8 cellular contexts compared by ENCODE assay signal in genomic region chr7:157140118-157140905, GRCh38. TPM values are rescaled to one million over a fixed set of nuclear protein-coding genes. Genes with fewer than 3 reads are reported as not detected.
DNase-seq lines count a peak whose midpoint lies in the region; ATAC-seq, FAIRE-seq and TF ChIP-seq lines count a peak whose summit lies in the region.

No MANE protein-coding gene starts in this region.

- no peaks in the 10 kb centered on the region for H3K27me3 Mint-ChIP-seq in activated naive CD4-positive, alpha-beta T cell treated with anti-CD3 and anti-CD28 coated beads for 36 hours (ENCODE audit: low read depth)
- H3K27me3 Mint-ChIP-seq in activated T-helper 2 cell treated with anti-CD3 and anti-CD28 coated beads, Interferon-gamma antibody, Interleukin-2, Interleukin-4, amounts not matched to agents 10 μg/mL and 5 μg/mL and 100 μg/mL, durations not matched to agents 14 hours and 24 hours and 36 hours (ENCODE audit: low read depth), result no peaks in the 10 kb centered on the region
- no peaks in the 10 kb centered on the region for H3K27me3 Mint-ChIP-seq in type B pancreatic cell

- dilution Hi-C loops in keratinocyte (cut with MboI; ENCODE audit: extremely low pct_ligation_motif_present, low sequenced_read_pairs), result no loop called here

- H3K36me3 ChIP-seq in keratinocyte (ENCODE audit: control insufficient read depth in 2 of 2, extremely low read depth in 1 of 2, insufficient read depth in 2 of 2, low read length in 2 of 2), result peaks cover 10 to 20% of the 10 kb centered on the region in 2 experiments

- H3K4me2 ChIP-seq in keratinocyte (ENCODE audit: control insufficient read depth, extremely low read depth, insufficient read depth, low read depth, low read length), result peak overlapping the region; percentile 85

- peaks cover 53% of the 10 kb centered on the region for H3K4me1 Mint-ChIP-seq in activated naive CD4-positive, alpha-beta T cell treated with anti-CD3 and anti-CD28 coated beads for 36 hours (ENCODE audit: low read depth)
- peaks cover 43% of the 10 kb centered on the region for H3K4me1 Mint-ChIP-seq in activated T-helper 2 cell treated with anti-CD3 and anti-CD28 coated beads, Interferon-gamma antibody, Interleukin-2, Interleukin-4, amounts not matched to agents 10 μg/mL and 5 μg/mL and 100 μg/mL, durations not matched to agents 14 hours and 24 hours and 36 hours (ENCODE audit: low read depth)
- peaks cover 39% of the 10 kb centered on the region for H3K4me1 Mint-ChIP-seq in type B pancreatic cell (ENCODE audit: unreplicated experiment)

- ATAC-seq in GM21528 (IDR thresholded peaks at IDR 0.05; ENCODE audit: low FRiP score, unreplicated experiment) (no peak), GM18909 (IDR thresholded peaks at IDR 0.05; ENCODE audit: poor library complexity, unreplicated experiment) (no peak)

- no peak for FAIRE-seq in keratinocyte (lab: Jason Lieb, UNC)

- H3K9me3 ChIP-seq in keratinocyte (ENCODE audit: control insufficient read depth, low read depth, low read length), result no peaks in the 10 kb centered on the region

- intact Hi-C loops in activated naive CD4-positive, alpha-beta T cell treated with anti-CD3 and anti-CD28 coated beads for 36 hours (cut with micrococcal nuclease), result no loop called here
- intact Hi-C loops in activated T-helper 2 cell treated with anti-CD3 and anti-CD28 coated beads, Interferon-gamma antibody, Interleukin-2, Interleukin-4, amounts not matched to agents 10 μg/mL and 5 μg/mL and 100 μg/mL, durations not matched to agents 14 hours and 24 hours and 36 hours (cut with micrococcal nuclease), result no loop called here

- H3K79me2 ChIP-seq in keratinocyte (ENCODE audit: control insufficient read depth, insufficient read depth, low read length), result peaks cover 63% of the 10 kb centered on the region

- peak; percentile 22 for DNase-seq in activated naive CD4-positive, alpha-beta T cell treated with anti-CD3 and anti-CD28 coated beads for 36 hours
- DNase-seq in activated naive CD4-positive, alpha-beta T cell treated with anti-CD3 and anti-CD28 coated beads, Interleukin-2, amount 50 U/mL, for 16 hours, result no peak
- DNase-seq in activated T-helper 2 cell treated with anti-CD3 and anti-CD28 coated beads, Interferon-gamma antibody, Interleukin-2, Interleukin-4, amounts not matched to agents 10 μg/mL and 5 μg/mL and 100 μg/mL, durations not matched to agents 14 hours and 24 hours and 36 hours (ENCODE audit: low spot score), result no peak
- no peak for DNase-seq in keratinocyte (ENCODE audit: low read depth, low spot score)
- DNase-seq in type B pancreatic cell (ENCODE audit: extremely low spot score, unreplicated experiment), result no peak
- DNase-seq in HEK293T (ENCODE audit: extremely low spot score), result no peak

- no peaks in the 10 kb centered on the region for H3K9me3 Mint-ChIP-seq in activated naive CD4-positive, alpha-beta T cell treated with anti-CD3 and anti-CD28 coated beads for 36 hours
- H3K9me3 Mint-ChIP-seq in activated T-helper 2 cell treated with anti-CD3 and anti-CD28 coated beads, Interferon-gamma antibody, Interleukin-2, Interleukin-4, amounts not matched to agents 10 μg/mL and 5 μg/mL and 100 μg/mL, durations not matched to agents 14 hours and 24 hours and 36 hours, result no peaks in the 10 kb centered on the region
- peaks cover 4% of the 10 kb centered on the region for H3K9me3 Mint-ChIP-seq in type B pancreatic cell

- H3K4me3 Mint-ChIP-seq in activated naive CD4-positive, alpha-beta T cell treated with anti-CD3 and anti-CD28 coated beads for 36 hours, result peak overlapping the region; percentile 84
- peak overlapping the region; percentile 87 for H3K4me3 Mint-ChIP-seq in activated T-helper 2 cell treated with anti-CD3 and anti-CD28 coated beads, Interferon-gamma antibody, Interleukin-2, Interleukin-4, amounts not matched to agents 10 μg/mL and 5 μg/mL and 100 μg/mL, durations not matched to agents 14 hours and 24 hours and 36 hours (ENCODE audit: low read depth)
- H3K4me3 Mint-ChIP-seq in type B pancreatic cell, result peak overlapping the region; percentile 92

- CTCF ChIA-PET in activated naive CD4-positive, alpha-beta T cell treated with anti-CD3 and anti-CD28 coated beads for 36 hours (lab: Charles Lee), result no interaction called here
- CTCF ChIA-PET in HEK293T (lab: Yijun Ruan, JAX), result interaction anchor here (0.6 to 0.8 kb wide), 2 partner anchors 139 to 1580 kb away, joined by 3 to 4 read pairs; no protein-coding TSS in a partner anchor

- H3K27ac ChIP-seq in keratinocyte (ENCODE audit: control insufficient read depth, insufficient read depth, low read length), result peak overlapping the region; percentile 56

- peak overlapping the region; percentile 68 for H3K27ac Mint-ChIP-seq in activated naive CD4-positive, alpha-beta T cell treated with anti-CD3 and anti-CD28 coated beads for 36 hours
- H3K27ac Mint-ChIP-seq in activated T-helper 2 cell treated with anti-CD3 and anti-CD28 coated beads, Interferon-gamma antibody, Interleukin-2, Interleukin-4, amounts not matched to agents 10 μg/mL and 5 μg/mL and 100 μg/mL, durations not matched to agents 14 hours and 24 hours and 36 hours, result peak overlapping the region; percentile 77
- H3K27ac Mint-ChIP-seq in type B pancreatic cell, result peak overlapping the region; percentile 75

- peak overlapping the region; percentile 64 to 91 (median 89) for H3K4me3 ChIP-seq in keratinocyte (ENCODE audit: control insufficient read depth in 2 of 3, extremely low read depth in 1 of 3, insufficient read depth in 2 of 3, low read depth in 1 of 3, low read length in 3 of 3)

- TF ChIP-seq CTCF in keratinocyte (optimal IDR thresholded peaks at IDR 0.05 in 1 of 3, IDR thresholded peaks at IDR 0.05 in 1 of 3, conservative IDR thresholded peaks at IDR 0.05 in 1 of 3; ENCODE audit: extremely low read depth in 1 of 3, insufficient read depth in 2 of 3, low read length in 3 of 3) (no peak), type B pancreatic cell (conservative IDR thresholded peaks at IDR 0.05) (no peak)

- peaks cover 45% of the 10 kb centered on the region for H3K36me3 Mint-ChIP-seq in activated naive CD4-positive, alpha-beta T cell treated with anti-CD3 and anti-CD28 coated beads for 36 hours (ENCODE audit: low read depth)
- peaks cover 53% of the 10 kb centered on the region for H3K36me3 Mint-ChIP-seq in activated T-helper 2 cell treated with anti-CD3 and anti-CD28 coated beads, Interferon-gamma antibody, Interleukin-2, Interleukin-4, amounts not matched to agents 10 μg/mL and 5 μg/mL and 100 μg/mL, durations not matched to agents 14 hours and 24 hours and 36 hours (ENCODE audit: low read depth)
- peaks cover 34% of the 10 kb centered on the region for H3K36me3 Mint-ChIP-seq in type B pancreatic cell

- no peak overlapping the region for H2AFZ ChIP-seq in keratinocyte (ENCODE audit: control insufficient read depth, low read length)

- peaks cover 2% of the 10 kb centered on the region for H3K9me1 ChIP-seq in keratinocyte (ENCODE audit: control insufficient read depth, extremely low read depth, insufficient read depth, low read length)

- no peaks in the 10 kb centered on the region for H3K27me3 ChIP-seq in keratinocyte (ENCODE audit: control insufficient read depth, extremely low read depth, insufficient read depth, low read length)

- POLR2A ChIA-PET in HEK293T (lab: Yijun Ruan, JAX), result interaction anchor here (0.8 to 1.7 kb wide), 2 partner anchors 9 to 11 kb away, joined by 3 to 4 read pairs; no protein-coding TSS in a partner anchor

- H4K20me1 ChIP-seq in keratinocyte (ENCODE audit: control insufficient read depth, extremely low read depth, insufficient read depth, low read length), result peaks cover 35% of the 10 kb centered on the region

- H3K4me1 ChIP-seq in keratinocyte (ENCODE audit: control insufficient read depth, extremely low read depth, insufficient read depth, low read length), result peaks cover 15% of the 10 kb centered on the region

- peak overlapping the region; percentile 84 for H3K9ac ChIP-seq in keratinocyte (ENCODE audit: control insufficient read depth, extremely low read depth, insufficient read depth, low read length)

TF ChIP-seq in HEK293T, 16 proteins besides CTCF, POLR2A, EP300 and RAD21 (continues in another document):
- TF ChIP-seq ARNT (IDR thresholded peaks at IDR 0.05) (no peak), ELF4 (IDR thresholded peaks at IDR 0.05) (no peak), SP1 (IDR thresholded peaks at IDR 0.05) (no peak), TARDBP (IDR thresholded peaks at IDR 0.05) (no peak), PKNOX1 (IDR thresholded peaks at IDR 0.05) (no peak), L3MBTL2 (conservative IDR thresholded peaks at IDR 0.05) (no peak), CTBP1 (IDR thresholded peaks at IDR 0.05; ENCODE audit: borderline replicate concordance) (no peak), HDGF (IDR thresholded peaks at IDR 0.05; ENCODE audit: borderline replicate concordance) (no peak), FOXA1 (IDR thresholded peaks at IDR 0.05) (no peak), NFRKB (IDR thresholded peaks at IDR 0.05) (no peak), ZNF384 (IDR thresholded peaks at IDR 0.05) (no peak), FOXK2 (IDR thresholded peaks at IDR 0.05) (no peak), LEF1 (IDR thresholded peaks at IDR 0.05; ENCODE audit: borderline replicate concordance) (no peak), BHLHE40 (IDR thresholded peaks at IDR 0.05; ENCODE audit: borderline replicate concordance) (no peak)

RNA-seq across cellular contexts. Expression of gene UBE3C, which starts 1.6 kb away (rescaled TPM):
- total RNA-seq in activated naive CD4-positive, alpha-beta T cell treated with anti-CD3 and anti-CD28 coated beads for 36 hours, result 10 to 100 TPM; 52.9 to 55.7 TPM
- 84.9 and 85.7 TPM in 2 replicates for total RNA-seq in activated T-helper 2 cell treated with anti-CD3 and anti-CD28 coated beads, Interferon-gamma antibody, Interleukin-2, Interleukin-4, amounts not matched to agents 10 μg/mL and 5 μg/mL and 100 μg/mL, durations not matched to agents 14 hours and 24 hours and 36 hours
- 75.3 to 102 TPM (median 89.3 TPM) in 3 replicates for polyA plus RNA-seq in keratinocyte
- 77.0 TPM for polyA plus RNA-seq in keratinocyte (2011; ENCODE audit: low read depth)
- 79.3 and 94.4 TPM in 2 replicates for polyA plus RNA-seq in keratinocyte (2011; cell fraction: cytosol; rRNA removed)
- 82.8 and 92.3 TPM in 2 replicates for polyA plus RNA-seq in keratinocyte (2011; cell fraction: nucleus; rRNA removed)
- polyA plus RNA-seq in keratinocyte (2012; ENCODE audit: low replicate concordance), result 32.6 and 74.4 TPM in 2 replicates
- 77.2 to 149 TPM (median 113 TPM) in 3 replicates for polyA minus RNA-seq in keratinocyte
- 94.8 TPM for polyA minus RNA-seq in keratinocyte (2011; cell fraction: cytosol; rRNA and poly(A)+ RNA removed)
- polyA minus RNA-seq in keratinocyte (2011; cell fraction: nucleus; rRNA and poly(A)+ RNA removed), result 98.4 and 183 TPM in 2 replicates
- 51.6 and 59.3 TPM in 2 replicates for total RNA-seq in type B pancreatic cell (ENCODE audit: low replicate concordance)
